7 cellular contexts compared by ENCODE assay signal in the genomic region with DNA sequence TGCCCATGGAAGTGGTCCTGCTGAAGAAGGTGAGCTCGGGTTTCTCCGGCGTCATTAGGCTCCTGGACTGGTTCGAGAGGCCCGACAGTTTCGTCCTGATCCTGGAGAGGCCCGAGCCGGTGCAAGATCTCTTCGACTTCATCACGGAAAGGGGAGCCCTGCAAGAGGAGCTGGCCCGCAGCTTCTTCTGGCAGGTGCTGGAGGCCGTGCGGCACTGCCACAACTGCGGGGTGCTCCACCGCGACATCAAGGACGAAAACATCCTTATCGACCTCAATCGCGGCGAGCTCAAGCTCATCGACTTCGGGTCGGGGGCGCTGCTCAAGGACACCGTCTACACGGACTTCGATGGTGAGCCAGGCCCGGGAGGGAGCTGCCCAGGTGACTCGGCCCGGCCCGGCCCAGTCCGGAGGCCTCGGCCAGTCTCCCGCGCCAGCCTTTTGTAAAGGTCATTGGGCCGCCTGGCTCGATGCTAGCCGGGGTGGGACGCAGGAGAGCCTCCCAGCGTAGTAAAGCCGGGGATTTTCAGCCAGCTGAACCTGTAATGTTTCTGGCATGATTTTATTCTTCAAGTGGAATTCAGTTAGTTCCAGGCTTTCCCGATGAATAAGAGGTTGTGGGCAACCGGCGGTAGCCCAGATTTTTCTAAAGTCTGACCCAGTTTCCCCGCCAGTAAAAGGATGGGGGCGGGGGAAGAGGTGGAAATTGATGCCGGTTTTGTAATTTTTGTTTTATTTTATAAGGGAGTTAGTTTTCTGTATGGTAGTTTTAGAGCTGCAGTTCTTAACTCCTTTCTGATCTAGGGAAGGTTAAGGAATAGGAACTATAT. TPM values are rescaled to one million over a fixed set of nuclear protein-coding genes. Genes with fewer than 3 reads are reported as not detected.
A peak's percentile ranks its signal among the peaks of the same experiment; 100 is the strongest.
DNase-seq lines count a peak whose midpoint lies in the region; ATAC-seq and TF ChIP-seq lines count a peak whose summit lies in the region.

No MANE protein-coding gene starts in this region.

- peak overlapping the region; percentile 95 for H3K9ac ChIP-seq in NT2/D1 (ENCODE audit: insufficient read length, low read depth)

- peaks cover 52% of the 10 kb centered on the region for H3K36me3 ChIP-seq in NT2/D1 (ENCODE audit: insufficient read depth, insufficient read length, low read length)

- H3K27me3 Mint-ChIP-seq in activated naive CD8-positive, alpha-beta T cell treated with anti-CD3 and anti-CD28 coated beads, Interleukin-2, amount 50 U/mL, for 24 hours: no peaks in the 10 kb centered on the region

- H3K27ac Mint-ChIP-seq in activated naive CD8-positive, alpha-beta T cell treated with anti-CD3 and anti-CD28 coated beads, Interleukin-2, amount 50 U/mL, for 24 hours: peak overlapping the region; percentile 94

- no peaks in the 10 kb centered on the region for H3K9me3 Mint-ChIP-seq in activated naive CD8-positive, alpha-beta T cell treated with anti-CD3 and anti-CD28 coated beads, Interleukin-2, amount 50 U/mL, for 24 hours

- peaks cover 12% of the 10 kb centered on the region for H3K4me1 ChIP-seq in NT2/D1 (ENCODE audit: insufficient read depth, insufficient read length)

- peak overlapping the region; percentile 81 for H3K4me3 ChIP-seq in GM12875 (ENCODE audit: low read depth, low read length)
- H3K4me3 ChIP-seq in NT2/D1 (ENCODE audit: insufficient read length, low read depth): peak overlapping the region; percentile 91

- H3K4me3 Mint-ChIP-seq in activated naive CD8-positive, alpha-beta T cell treated with anti-CD3 and anti-CD28 coated beads, Interleukin-2, amount 50 U/mL, for 24 hours: peak overlapping the region; percentile 93

- ATAC-seq in activated naive CD8-positive, alpha-beta T cell treated with anti-CD3 and anti-CD28 coated beads, Interleukin-2, amount 50 U/mL, for 24 hours: no peak
- peak in 1 of 2 donors; percentile 2 for ATAC-seq in left cardiac atrium
- ATAC-seq in HG03045 (IDR thresholded peaks at IDR 0.05; ENCODE audit: unreplicated experiment): no peak
- ATAC-seq in GM18909 (IDR thresholded peaks at IDR 0.05; ENCODE audit: poor library complexity, unreplicated experiment): no peak

- no peak for DNase-seq in NT2/D1 (ENCODE audit: low read depth, low spot score)
- peak; percentile 44 for DNase-seq in activated naive CD8-positive, alpha-beta T cell treated with anti-CD3 and anti-CD28 coated beads, Interleukin-2, amount 50 U/mL, for 24 hours
- DNase-seq in left cardiac atrium: peak; percentile 50
- peak; percentile 21 to 89 (median 42) for DNase-seq in posterior cingulate gyrus

- H3K36me3 Mint-ChIP-seq in activated naive CD8-positive, alpha-beta T cell treated with anti-CD3 and anti-CD28 coated beads, Interleukin-2, amount 50 U/mL, for 24 hours (ENCODE audit: low read depth): peaks cover 52% of the 10 kb centered on the region

- intact Hi-C loops in left cardiac atrium (cut with DNase I) (loop anchor here (5.0 kb wide), 3 partner anchors 39 to 144 kb away; no protein-coding TSS in a partner anchor), posterior cingulate gyrus (cut with DNase I) (loop anchor here (5.0 to 10.0 kb wide), 2 partner anchors 287 to 404 kb away; a partner anchor contains a TSS)

- H3K9me3 ChIP-seq in NT2/D1 (ENCODE audit: insufficient read depth, low read length): no peaks in the 10 kb centered on the region

- TF ChIP-seq CTCF in GM12875 (IDR thresholded peaks at IDR 0.05; ENCODE audit: borderline replicate concordance, insufficient read depth, low read depth, low read length): no peak

- peaks cover 63% of the 10 kb centered on the region for H3K4me1 Mint-ChIP-seq in activated naive CD8-positive, alpha-beta T cell treated with anti-CD3 and anti-CD28 coated beads, Interleukin-2, amount 50 U/mL, for 24 hours

- no peaks in the 10 kb centered on the region for H3K27me3 ChIP-seq in NT2/D1 (ENCODE audit: insufficient read depth, insufficient read length)

RNA-seq across cellular contexts. Expression of a gene that starts 1.4 kb away (rescaled TPM):
- 100 to 1,000 TPM in 1 of 2 donors, 10 to 100 TPM in 1; 41.7 to 101 TPM for total RNA-seq in left cardiac atrium
